ENCODE assay signal across 24 cellular contexts in the genomic region with DNA sequence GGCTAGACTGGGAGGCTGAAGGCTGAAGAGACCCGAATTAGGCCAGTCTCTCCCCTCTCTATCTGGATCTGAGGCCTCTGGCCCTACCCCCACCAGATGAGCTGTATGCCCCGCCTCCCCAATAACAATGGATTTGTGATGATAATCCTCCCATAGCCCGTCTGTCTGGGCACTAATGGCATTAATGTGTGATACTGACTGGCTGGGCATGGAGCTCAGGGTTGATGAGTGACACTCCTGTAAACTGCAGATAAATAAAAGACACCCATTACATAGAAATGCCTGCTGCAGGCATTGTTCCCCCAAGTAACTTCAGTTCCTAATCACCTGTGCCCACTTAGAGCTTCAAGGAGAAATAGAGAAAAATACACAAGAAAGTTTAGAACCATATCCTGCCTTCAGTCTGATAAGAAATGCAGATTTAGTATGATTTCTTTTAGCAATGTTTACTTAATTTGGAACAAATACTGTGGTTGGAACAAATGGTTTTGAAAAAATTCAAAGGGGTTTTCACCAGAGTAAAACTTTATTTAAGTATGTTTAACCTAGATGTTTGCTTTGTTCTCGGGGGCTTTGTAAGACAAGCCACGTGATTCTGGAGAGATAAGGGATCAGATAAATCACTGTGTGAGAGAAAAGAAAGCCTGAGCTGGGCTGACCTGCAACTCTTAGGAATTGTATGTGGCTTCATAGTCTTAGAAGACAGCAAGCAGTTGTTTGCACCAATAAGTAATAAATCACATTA.
DNase-seq lines count a peak whose midpoint lies in the region; ATAC-seq and TF ChIP-seq lines count a peak whose summit lies in the region.
"Had no signal": no experiment of that assay in that cellular context is flagged by ENCODE, and none has a peak within 500 bp of the region (broad histone marks: within the 10 kb centered on the region; RNA-seq: fewer than 3 reads in every experiment).

No MANE protein-coding gene starts in this region.

- no peaks in the 10 kb centered on the region for H3K27me3 ChIP-seq in effector memory CD4-positive, alpha-beta T cell (replicated peaks; ENCODE audit: control insufficient read depth, insufficient read depth, low read length, poor library complexity, severe bottlenecking)
- H3K27me3 ChIP-seq: right atrium auricular region, SJCRH30, thyroid gland had no signal

- no peaks in the 10 kb centered on the region for H3K9me3 Mint-ChIP-seq in brain
- no peaks in the 10 kb centered on the region for H3K9me3 Mint-ChIP-seq in nephron
- H3K9me3 Mint-ChIP-seq in T-cell: no peaks in the 10 kb centered on the region
- H3K9me3 Mint-ChIP-seq: activated T-helper 2 cell treated with anti-CD3 and anti-CD28 coated beads, Interferon-gamma antibody, Interleukin-2, Interleukin-4, amounts not matched to agents 10 μg/mL and 5 μg/mL and 100 μg/mL, durations not matched to agents 14 hours and 24 hours and 36 hours; CD4-positive, alpha-beta T cell; central memory CD8-positive, alpha-beta T cell; IgD-negative memory B cell; T-helper 2 cell treated with Interferon-gamma antibody and Interleukin-4, amounts not matched to agents 5 μg/mL and 100 μg/mL, for 36 hours had no signal

- POLR2A ChIA-PET in HEK293 (lab: Yijun Ruan, JAX) (interaction anchor here (0.7 kb wide), 1 partner anchor 14 kb away, joined by 7 read pairs; no protein-coding TSS in a partner anchor), T-cell (lab: Charles Lee) (no interaction called here)

- CTCF ChIA-PET in HEK293 (lab: Yijun Ruan, JAX): interaction anchor here (0.6 kb wide), 1 partner anchor 157 kb away, joined by 3 read pairs; no protein-coding TSS in a partner anchor
- CTCF ChIA-PET in T-cell (lab: Charles Lee): no interaction called here

- H3K27ac ChIP-seq in HEK293 (ENCODE audit: extremely low read depth, low read depth, low read length): peak overlapping the region; percentile 22; the same call in 1 of the 2 replicates
- H3K27ac ChIP-seq in effector memory CD4-positive, alpha-beta T cell (ENCODE audit: insufficient read depth, low read length, poor library complexity, severe bottlenecking): no peak overlapping the region
- H3K27ac ChIP-seq: SJCRH30, thyroid gland had no signal

- H3K4me1 Mint-ChIP-seq in brain (peaks cover 50% of the 10 kb centered on the region), nephron (peaks cover 57% of the 10 kb centered on the region), T-cell (peaks cover 0 to 4% (median 0%) of the 10 kb centered on the region in 3 donors)
- H3K4me1 Mint-ChIP-seq: activated CD8-positive, alpha-beta memory T cell treated with anti-CD3 and anti-CD28 coated beads, Interleukin-2, amount 10 ng/mL, durations not matched to agents 7 days and 5 days; central memory CD8-positive, alpha-beta T cell; IgD-negative memory B cell had no signal

- no peaks in the 10 kb centered on the region for H3K27me3 Mint-ChIP-seq in brain
- no peaks in the 10 kb centered on the region for H3K27me3 Mint-ChIP-seq in nephron (ENCODE audit: low read depth)
- H3K27me3 Mint-ChIP-seq in T-cell: peaks cover 7 to 21% of the 10 kb centered on the region in 2 donors

- ATAC-seq in stimulated activated naive CD8-positive, alpha-beta T cell treated with anti-CD3 and anti-CD28 coated beads, Interleukin-15, Interleukin-2, amounts not matched to agents 100 U/mL and 50 U/mL, for 24 hours: no peak
- no peak for ATAC-seq in omental fat pad (ENCODE audit: low FRiP score)
- no peak for ATAC-seq in T-cell (replicated peaks in 1 of 4)
- ATAC-seq: activated CD8-positive, alpha-beta memory T cell treated with anti-CD3 and anti-CD28 coated beads, Interleukin-2, amount 10 ng/mL, durations not matched to agents 7 days and 5 days; PC-3 had no signal

- no peak for TF ChIP-seq CTCF in HEK293 (tag by site-specific recombination; IDR thresholded peaks at IDR 0.05)
- no peak for TF ChIP-seq CTCF in brain (conservative IDR thresholded peaks at IDR 0.05)
- TF ChIP-seq CTCF in nephron (IDR thresholded peaks at IDR 0.05; ENCODE audit: unreplicated experiment in 3 of 3): no peak
- TF ChIP-seq CTCF in omental fat pad (IDR thresholded peaks at IDR 0.05): no peak

- H3K4me3 Mint-ChIP-seq in brain: no peak overlapping the region
- peak overlapping the region in 1 of 3 experiments; percentile 36 for H3K4me3 Mint-ChIP-seq in nephron
- H3K4me3 Mint-ChIP-seq in T-cell: no peak overlapping the region
- H3K4me3 Mint-ChIP-seq: activated CD8-positive, alpha-beta memory T cell treated with anti-CD3 and anti-CD28 coated beads, Interleukin-2, amount 10 ng/mL, durations not matched to agents 7 days and 5 days; CD4-positive, alpha-beta T cell; central memory CD8-positive, alpha-beta T cell; IgD-negative memory B cell; T-helper 2 cell treated with Interferon-gamma antibody and Interleukin-4, amounts not matched to agents 5 μg/mL and 100 μg/mL, for 36 hours had no signal

- H3K4me1 ChIP-seq in HEK293 (ENCODE audit: control insufficient read depth, insufficient read depth, low read length): peaks cover 29% of the 10 kb centered on the region
- H3K4me1 ChIP-seq in effector memory CD4-positive, alpha-beta T cell (ENCODE audit: control insufficient read depth, insufficient read depth, low read length, poor library complexity, severe bottlenecking): no peaks in the 10 kb centered on the region

- H3K36me3 Mint-ChIP-seq in brain (peaks cover 5% of the 10 kb centered on the region), nephron (ENCODE audit: low read depth) (peaks cover 27% of the 10 kb centered on the region), T-cell (no peaks in the 10 kb centered on the region)
- H3K36me3 Mint-ChIP-seq: activated CD8-positive, alpha-beta memory T cell treated with anti-CD3 and anti-CD28 coated beads, Interleukin-2, amount 10 ng/mL, durations not matched to agents 7 days and 5 days had no signal

- DNase-seq in A172 (ENCODE audit: low spot score): peak; percentile 21
- no peak for DNase-seq in effector memory CD4-positive, alpha-beta T cell
- no peak for DNase-seq in stimulated activated naive CD8-positive, alpha-beta T cell treated with anti-CD3 and anti-CD28 coated beads, Interleukin-15, Interleukin-2, amounts not matched to agents 100 U/mL and 50 U/mL, for 24 hours
- no peak for DNase-seq in omental fat pad (ENCODE audit: low spot score)
- DNase-seq in T-cell: no peak
- DNase-seq: activated CD4-positive, CD25-positive, alpha-beta regulatory T cell treated with anti-CD3 and anti-CD28 coated beads, Interleukin-2, amount 50 U/mL, for 72 hours; activated CD8-positive, alpha-beta memory T cell treated with anti-CD3 and anti-CD28 coated beads, Interleukin-2, amount 10 ng/mL, durations not matched to agents 7 days and 5 days; CD4-positive, alpha-beta T cell; effector CD4-positive, alpha-beta T cell; head of caudate nucleus; islet precursor cell; NCI-H2029; NCI-H526 treated with DMSO at 0.1 percent for 48 hours; PC-3; SJCRH30; thyroid gland had no signal

- H3K27ac Mint-ChIP-seq in brain: peak overlapping the region in 3 of 5 experiments; percentile 36 to 57 (median 48)
- peak overlapping the region; percentile 86 to 93 (median 90) for H3K27ac Mint-ChIP-seq in nephron
- H3K27ac Mint-ChIP-seq in T-cell: no peak overlapping the region
- H3K27ac Mint-ChIP-seq: activated CD8-positive, alpha-beta memory T cell treated with anti-CD3 and anti-CD28 coated beads, Interleukin-2, amount 10 ng/mL, durations not matched to agents 7 days and 5 days; activated T-helper 2 cell treated with anti-CD3 and anti-CD28 coated beads, Interferon-gamma antibody, Interleukin-2, Interleukin-4, amounts not matched to agents 10 μg/mL and 5 μg/mL and 100 μg/mL, durations not matched to agents 14 hours and 24 hours and 36 hours; CD4-positive, alpha-beta T cell; IgD-negative memory B cell; T-helper 2 cell treated with Interferon-gamma antibody and Interleukin-4, amounts not matched to agents 5 μg/mL and 100 μg/mL, for 36 hours had no signal

- H3K9me3 ChIP-seq in HEK293 (ENCODE audit: control insufficient read depth, insufficient read depth, low read depth, low read length): no peaks in the 10 kb centered on the region
- no peaks in the 10 kb centered on the region for H3K9me3 ChIP-seq in effector memory CD4-positive, alpha-beta T cell (ENCODE audit: control insufficient read depth, low read length)
- H3K9me3 ChIP-seq: right atrium auricular region, SJCRH30, thyroid gland had no signal

- no peaks in the 10 kb centered on the region for H3K36me3 ChIP-seq in HEK293 (ENCODE audit: control insufficient read depth in 2 of 2, insufficient read depth in 1 of 2, low read length in 2 of 2)
- H3K36me3 ChIP-seq in effector memory CD4-positive, alpha-beta T cell (ENCODE audit: control insufficient read depth, insufficient read depth, low read length): no peaks in the 10 kb centered on the region
- H3K36me3 ChIP-seq: SJCRH30, thyroid gland had no signal

- H3K4me3 ChIP-seq in HEK293 (ENCODE audit: low read depth, low read length): no peak overlapping the region
- H3K4me3 ChIP-seq in effector memory CD4-positive, alpha-beta T cell (ENCODE audit: insufficient read depth, low read depth, low read length, poor library complexity, severe bottlenecking): no peak overlapping the region
- H3K4me3 ChIP-seq: right atrium auricular region, SJCRH30, thyroid gland had no signal

TF ChIP-seq in HEK293, 187 proteins besides CTCF, POLR2A, EP300 and RAD21:
- TF ChIP-seq ZNF664 (tag by site-specific recombination; IDR thresholded peaks at IDR 0.05) (peak; percentile 82), ZNF473 (tag by site-specific recombination; IDR thresholded peaks at IDR 0.05) (no peak)
- TF ChIP-seq, protein P1, sequence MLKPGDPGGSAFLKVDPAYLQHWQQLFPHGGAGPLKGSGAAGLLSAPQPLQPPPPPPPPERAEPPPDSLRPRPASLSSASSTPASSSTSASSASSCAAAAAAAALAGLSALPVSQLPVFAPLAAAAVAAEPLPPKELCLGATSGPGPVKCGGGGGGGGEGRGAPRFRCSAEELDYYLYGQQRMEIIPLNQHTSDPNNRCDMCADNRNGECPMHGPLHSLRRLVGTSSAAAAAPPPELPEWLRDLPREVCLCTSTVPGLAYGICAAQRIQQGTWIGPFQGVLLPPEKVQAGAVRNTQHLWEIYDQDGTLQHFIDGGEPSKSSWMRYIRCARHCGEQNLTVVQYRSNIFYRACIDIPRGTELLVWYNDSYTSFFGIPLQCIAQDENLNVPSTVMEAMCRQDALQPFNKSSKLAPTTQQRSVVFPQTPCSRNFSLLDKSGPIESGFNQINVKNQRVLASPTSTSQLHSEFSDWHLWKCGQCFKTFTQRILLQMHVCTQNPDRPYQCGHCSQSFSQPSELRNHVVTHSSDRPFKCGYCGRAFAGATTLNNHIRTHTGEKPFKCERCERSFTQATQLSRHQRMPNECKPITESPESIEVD (tag by site-specific recombination; IDR thresholded peaks at IDR 0.05): peak; percentile 67

Comparison
In these comparisons a context has a peak if more than half of its experiments do, and no peak if none do; other contexts are left out.
1. H3K27ac Mint-ChIP-seq: peak in brain (3 of 5) and nephron (3 of 3); none in T-cell (0 of 2).